In the genomic region with DNA sequence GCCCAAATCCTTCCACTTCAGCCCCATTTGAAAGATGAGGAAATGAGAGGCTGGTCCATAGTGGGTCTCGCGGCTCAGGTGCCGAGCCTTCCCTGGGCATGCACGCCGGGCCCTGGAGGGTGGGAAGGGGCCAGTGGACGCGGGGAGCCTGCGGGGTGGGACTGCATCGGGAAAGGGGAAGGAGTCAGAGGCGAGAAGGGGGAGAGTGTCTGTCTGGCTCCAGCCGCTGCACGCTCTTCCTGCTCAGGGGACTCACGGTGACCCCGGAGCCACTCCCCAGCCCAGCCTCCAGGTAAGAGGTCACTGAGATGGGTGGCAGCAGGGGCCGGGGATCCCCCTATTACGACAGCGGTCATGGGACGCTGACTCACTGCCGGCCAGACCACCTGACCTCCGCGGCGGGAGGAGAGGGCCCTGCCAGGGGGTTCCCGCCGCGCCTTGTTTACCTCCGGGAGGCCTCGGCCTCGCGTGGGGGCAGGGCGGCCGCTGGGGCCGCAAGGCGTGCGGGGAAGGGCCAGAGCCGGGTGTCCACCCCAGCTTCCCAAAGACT, we compare ENCODE assay signal across 8 cellular contexts.
A peak's percentile ranks its signal among the peaks of the same experiment; 100 is the strongest.
DNase-seq lines count a peak whose midpoint lies in the region; ATAC-seq and TF ChIP-seq lines count a peak whose summit lies in the region.

No MANE protein-coding gene starts in this region.

- H3K79me2 ChIP-seq in KMS-11 (ENCODE audit: insufficient read depth, low read depth) = peaks cover 25% of the 10 kb centered on the region

- ATAC-seq in GM21825 (IDR thresholded peaks at IDR 0.05; ENCODE audit: unreplicated experiment) = peak; percentile 59

- peaks cover 30% of the 10 kb centered on the region for H3K4me1 ChIP-seq in KMS-11 (ENCODE audit: low read depth, poor library complexity, severe bottlenecking)

- no peaks in the 10 kb centered on the region for H3K36me3 ChIP-seq in KMS-11 (ENCODE audit: insufficient read depth)

- H4K20me1 ChIP-seq in KMS-11 (ENCODE audit: insufficient read depth) = peaks cover 11% of the 10 kb centered on the region; the same call in 1 of the 2 replicates

- H3K4me3 ChIP-seq in KMS-11 (IDR thresholded peaks at IDR 0.05; ENCODE audit: insufficient read depth, low read depth, low read length) = no peak overlapping the region
- H3K4me3 ChIP-seq in retinal pigment epithelial cell (ENCODE audit: low read length) = peak overlapping the region; percentile 27

- peak overlapping the region; percentile 99 for H3K27ac ChIP-seq in KMS-11

- no peaks in the 10 kb centered on the region for H3K27me3 ChIP-seq in KMS-11 (ENCODE audit: insufficient read depth, low read depth)

- H2AFZ ChIP-seq in KMS-11 (ENCODE audit: low read depth) = peak overlapping the region; percentile 26; the same call in 1 of the 2 replicates

- H3K9ac ChIP-seq in KMS-11 = peak overlapping the region; percentile 90

- peak overlapping the region; percentile 71 for H3K4me2 ChIP-seq in KMS-11

- DNase-seq in GM03348 (ENCODE audit: low spot score) (peak; percentile 96), T-helper 22 cell (ENCODE audit: low read depth) (peak; percentile 94), astrocyte of the hippocampus (ENCODE audit: low read depth, low spot score) (peak; percentile 98), hippocampal formation (lab: John Stamatoyannopoulos, UW) (peak; percentile 86 to 94), retinal pigment epithelial cell (ENCODE audit: low read depth) (peak; percentile 94), DMS114 treated with DMSO at 0.1 percent for 48 hours (lab: John Stamatoyannopoulos, UW; ENCODE audit: unreplicated experiment) (no peak)

- no peak for TF ChIP-seq CTCF in KMS-11 (conservative IDR thresholded peaks at IDR 0.05; ENCODE audit: low read depth, low read length)
- TF ChIP-seq CTCF in retinal pigment epithelial cell (conservative IDR thresholded peaks at IDR 0.05; ENCODE audit: low read depth, low read length) = no peak
